In the genomic region with DNA sequence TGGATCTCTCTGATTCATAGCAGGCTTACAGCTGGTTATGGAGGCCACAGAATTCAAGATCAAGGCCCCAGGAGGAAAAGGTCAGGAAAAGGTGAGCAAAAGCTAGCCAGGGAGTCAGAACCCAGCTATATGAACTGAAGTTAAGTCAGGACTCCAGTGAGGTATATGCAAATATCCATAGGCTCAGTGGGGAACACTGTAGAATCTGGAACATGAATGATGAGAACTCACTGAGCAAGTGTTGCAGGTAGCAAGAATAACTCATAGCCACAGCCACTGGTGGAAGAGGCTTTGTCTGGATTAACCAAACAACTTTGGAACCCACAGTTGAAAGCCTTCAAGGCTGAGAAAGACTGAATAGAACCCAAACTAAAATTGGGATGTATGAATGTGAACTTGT, we compare ENCODE assay signal across 21 cellular contexts.
"Had no signal": no experiment of that assay in that cellular context is flagged by ENCODE, and none has a peak within 500 bp of the region (broad histone marks: within the 10 kb centered on the region; RNA-seq: fewer than 3 reads in every experiment).

No MANE protein-coding gene starts in this region.

- H3K27ac Mint-ChIP-seq: immature natural killer cell; memory B cell; naive thymus-derived CD8-positive, alpha-beta T cell; stimulated activated naive B cell treated with anti-CD40 and anti-IgM and Interleukin-4, amounts not matched to agents 10 μg/mL and 1 μg/mL and 100 μg/mL, for 72 hours; stimulated activated naive CD8-positive, alpha-beta T cell treated with anti-CD3 and anti-CD28 coated beads, Interleukin-15, amount 100 ng/mL, for 72 hours had no signal

- H3K4me3 ChIP-seq: dorsolateral prefrontal cortex, esophagus muscularis mucosa, gastrocnemius medialis, left lung, lower lobe of right lung, mucosa of descending colon, psoas muscle, upper lobe of left lung, vagina had no signal

- H3K27ac ChIP-seq: esophagus muscularis mucosa, lower lobe of right lung, neutrophil, psoas muscle, vagina had no signal

- ATAC-seq: gastrocnemius medialis; left lung; lower lobe of right lung; mucosa of descending colon; naive thymus-derived CD8-positive, alpha-beta T cell; psoas muscle; stimulated activated naive B cell treated with anti-CD40 and anti-IgM and Interleukin-4, amounts not matched to agents 10 μg/mL and 1 μg/mL and 100 μg/mL, for 72 hours; stimulated activated naive CD8-positive, alpha-beta T cell treated with anti-CD3 and anti-CD28 coated beads, Interleukin-15, amount 100 ng/mL, for 72 hours had no signal

- H3K27me3 Mint-ChIP-seq: memory B cell; naive thymus-derived CD8-positive, alpha-beta T cell; stimulated activated naive B cell treated with anti-CD40 and anti-IgM and Interleukin-4, amounts not matched to agents 10 μg/mL and 1 μg/mL and 100 μg/mL, for 72 hours; stimulated activated naive CD8-positive, alpha-beta T cell treated with anti-CD3 and anti-CD28 coated beads, Interleukin-15, amount 100 ng/mL, for 72 hours had no signal

- H3K9me3 ChIP-seq: esophagus muscularis mucosa, gastrocnemius medialis, left lung, lower lobe of right lung, mucosa of descending colon, neutrophil, psoas muscle, upper lobe of left lung, vagina had no signal

- H3K4me1 ChIP-seq: psoas muscle had no signal

- H3K36me3 ChIP-seq: esophagus muscularis mucosa, gastrocnemius medialis, left lung, lower lobe of right lung, neutrophil, upper lobe of left lung, vagina had no signal

- H3K9me3 Mint-ChIP-seq: memory B cell; naive thymus-derived CD8-positive, alpha-beta T cell; stimulated activated naive B cell treated with anti-CD40 and anti-IgM and Interleukin-4, amounts not matched to agents 10 μg/mL and 1 μg/mL and 100 μg/mL, for 72 hours; stimulated activated naive CD8-positive, alpha-beta T cell treated with anti-CD3 and anti-CD28 coated beads, Interleukin-15, amount 100 ng/mL, for 72 hours had no signal

- H3K4me3 Mint-ChIP-seq: immature natural killer cell; memory B cell; naive thymus-derived CD8-positive, alpha-beta T cell; stimulated activated naive B cell treated with anti-CD40 and anti-IgM and Interleukin-4, amounts not matched to agents 10 μg/mL and 1 μg/mL and 100 μg/mL, for 72 hours; stimulated activated naive CD8-positive, alpha-beta T cell treated with anti-CD3 and anti-CD28 coated beads, Interleukin-15, amount 100 ng/mL, for 72 hours had no signal

- H3K27me3 ChIP-seq: dorsolateral prefrontal cortex, esophagus muscularis mucosa, gastrocnemius medialis, left lung, neutrophil, upper lobe of left lung, vagina had no signal

- DNase-seq: cortex of kidney; dorsolateral prefrontal cortex; effector CD8-positive, alpha-beta T cell; gastrocnemius medialis; immature natural killer cell; left lung; lower lobe of right lung; mucosa of descending colon; naive thymus-derived CD8-positive, alpha-beta T cell; psoas muscle; retina; stimulated activated CD4-positive, alpha-beta T cell treated with anti-CD3 and anti-CD28 coated beads, Interleukin-2, amount 100 ng/mL, for 24 hours; stimulated activated CD4-positive, alpha-beta T cell treated with anti-CD3 and anti-CD28 coated beads, Interleukin-4, amount 100 ng/mL, for 4 hours; stimulated activated naive B cell treated with anti-CD40 and anti-IgM and Interleukin-4, amounts not matched to agents 10 μg/mL and 1 μg/mL and 100 μg/mL, for 72 hours; stimulated activated naive CD8-positive, alpha-beta T cell treated with anti-CD3 and anti-CD28 coated beads, Interleukin-15, amount 100 ng/mL, for 72 hours; substantia nigra; upper lobe of left lung had no signal

- H3K4me1 Mint-ChIP-seq: immature natural killer cell; stimulated activated naive CD8-positive, alpha-beta T cell treated with anti-CD3 and anti-CD28 coated beads, Interleukin-15, amount 100 ng/mL, for 72 hours had no signal
